In the genomic region with DNA sequence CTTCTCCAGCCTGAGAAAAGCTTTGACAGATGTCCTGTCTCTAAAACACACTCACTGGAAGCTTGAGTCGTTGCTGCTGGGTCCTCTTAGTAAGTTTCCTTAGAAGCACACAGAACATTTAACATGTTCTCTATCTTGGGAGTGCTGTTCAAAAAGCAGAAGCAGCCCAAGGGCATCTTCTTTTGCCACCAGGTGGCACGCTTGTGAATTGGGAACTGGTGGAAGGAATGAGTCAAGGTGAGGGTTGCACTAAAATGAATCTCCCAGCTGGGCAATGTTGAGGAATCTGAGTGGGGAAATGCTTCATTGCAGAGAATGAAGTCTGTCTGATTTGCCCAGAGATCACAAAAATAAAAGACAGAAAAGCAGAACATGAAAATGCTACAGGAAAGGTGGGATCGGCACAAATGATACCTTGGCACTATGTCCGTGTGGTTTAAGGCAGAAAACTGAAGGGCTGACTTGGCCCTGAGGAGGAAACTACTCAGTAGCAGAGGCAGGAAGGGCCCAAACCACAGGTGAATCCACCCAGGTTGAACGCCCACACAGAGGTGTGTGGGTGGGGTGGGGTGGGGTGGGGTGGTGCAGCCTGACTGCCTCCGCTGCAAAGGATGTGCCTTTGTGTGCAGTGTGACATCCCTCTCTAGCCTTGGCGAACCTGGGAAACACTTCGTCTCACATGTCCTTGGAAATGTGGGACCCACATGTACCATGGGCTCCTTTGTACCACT, we compare ENCODE assay signal across 8 cellular contexts. TPM values are rescaled to one million over a fixed set of nuclear protein-coding genes. Genes with fewer than 3 reads are reported as not detected.
DNase-seq lines count a peak whose midpoint lies in the region; ATAC-seq and TF ChIP-seq lines count a peak whose summit lies in the region.

No MANE protein-coding gene starts in this region.

- H3K27me3 ChIP-seq in BE2C = no peaks in the 10 kb centered on the region

- no peaks in the 10 kb centered on the region for H3K9me3 ChIP-seq in BE2C

- intact Hi-C loops in left ventricle myocardium superior (cut with micrococcal nuclease) = no loop called here

- peak; percentile 22 for DNase-seq in BE2C
- DNase-seq in NCI-H460 (ENCODE audit: extremely low read depth, low read depth) = peak; percentile 6
- peak; percentile 29 for DNase-seq in activated T-cell treated with anti-CD3 and anti-CD28 coated beads for 1 hour (ENCODE audit: low read depth)
- DNase-seq in left ventricle myocardium superior = no peak
- peak; percentile 58 for DNase-seq in stimulated activated CD8-positive, alpha-beta memory T cell treated with anti-CD3 and anti-CD28 coated beads, Interleukin-4, amount 100 ng/mL, for 48 hours
- DNase-seq in NCI-H345 (lab: John Stamatoyannopoulos, UW) = no peak
- no peak for DNase-seq in T1000 (lab: John Stamatoyannopoulos, UW)

- ATAC-seq in GM19468 (IDR thresholded peaks at IDR 0.05; ENCODE audit: extremely low read depth, unreplicated experiment) = peak; percentile 50
- ATAC-seq in left ventricle myocardium superior = peak; percentile 22

- H3K4me1 ChIP-seq in BE2C = no peaks in the 10 kb centered on the region

- H3K4me3 ChIP-seq in BE2C (ENCODE audit: low read depth, low read length) = no peak overlapping the region

- TF ChIP-seq CTCF in BE2C (IDR thresholded peaks at IDR 0.05; ENCODE audit: low read depth, low read length) = peak; percentile 46

- H3K36me3 ChIP-seq in BE2C = no peaks in the 10 kb centered on the region

RNA-seq across cellular contexts. Expression of gene KIT, which starts 26.0 kb away (rescaled TPM):
- not detected for polyA plus RNA-seq in BE2C (2012; ENCODE audit: insufficient read depth, insufficient read length, low read depth)
- total RNA-seq in NCI-H460 (2014; rRNA removed; shearing (Covaris generic)) = not detected in 2 replicates
- polyA plus RNA-seq in NCI-H460 (2014; cell fraction: nucleus; rRNA removed) = not detected in 2 replicates
- 1.4 TPM for total RNA-seq in left ventricle myocardium superior

Comparison
In these comparisons a context has a peak if more than half of its experiments do, and no peak if none do; other contexts are left out.
1. DNase-seq: peak in BE2C (single experiment), NCI-H460 (single experiment), activated T-cell treated with anti-CD3 and anti-CD28 coated beads for 1 hour (single experiment) and stimulated activated CD8-positive, alpha-beta memory T cell treated with anti-CD3 and anti-CD28 coated beads, Interleukin-4, amount 100 ng/mL, for 48 hours (single experiment); none in left ventricle myocardium superior (single experiment), NCI-H345 (single experiment) and T1000 (single experiment).